ENCODE assay signal across 8 cellular contexts in genomic region chr17:38703742-38704644, GRCh38. TPM values are rescaled to one million over a fixed set of nuclear protein-coding genes. Genes with fewer than 3 reads are reported as not detected.
DNase-seq lines count a peak whose midpoint lies in the region; ATAC-seq and TF ChIP-seq lines count a peak whose summit lies in the region.

No MANE protein-coding gene starts in this region.

- peak overlapping the region; percentile 84 for H3K4me2 ChIP-seq in GM23248 (ENCODE audit: unreplicated experiment)

- WGBS in GM23248 (ENCODE audit: low coverage in 1 of 2, low lambda C conversion rate in 2 of 2, missing lambda C conversion rate in 2 of 2), 2 experiments, result 2% methylated on average over 37 to 52 of the region's 52 CpGs
- 0% methylated on average over 32 of the region's 52 CpGs for WGBS in right lobe of liver (ENCODE audit: insufficient coverage, low coverage, low lambda C conversion rate, missing lambda C conversion rate)

- H3K27me3 ChIP-seq in GM23248 (replicated peaks; ENCODE audit: insufficient read depth) (no peaks in the 10 kb centered on the region), right lobe of liver (no peaks in the 10 kb centered on the region)

- TF ChIP-seq POLR2A in right lobe of liver (IDR thresholded peaks at IDR 0.05), result peak; percentile 49

- peak overlapping the region; percentile 97 for H3K4me3 Mint-ChIP-seq in dendritic cell treated with granulocyte-macrophage colony-stimulating factor and Interleukin-4, amounts not matched to agents 40 ng/mL and 50 ng/mL, for 4 days

- peaks cover 8% of the 10 kb centered on the region; the same call in 1 of the 2 replicates for H3K79me2 ChIP-seq in GM23248 (ENCODE audit: insufficient read depth)

- H3K36me3 ChIP-seq in GM23248 (ENCODE audit: low read depth) (no peaks in the 10 kb centered on the region), right lobe of liver (no peaks in the 10 kb centered on the region)

- intact Hi-C loops in dendritic cell treated with granulocyte-macrophage colony-stimulating factor and Interleukin-4, amounts not matched to agents 40 ng/mL and 50 ng/mL, for 4 days (cut with micrococcal nuclease), result loop anchor here (1.0 kb wide), 2 partner anchors 26 to 29 kb away; partner anchors contain the start of gene CISD3
- intact Hi-C loops in right lobe of liver (cut with DNase I), result no loop called here

- in situ Hi-C loops in GM23248 (cut with MboI), result no loop called here

- H3K9me3 ChIP-seq in GM23248 (ENCODE audit: low read depth) (no peaks in the 10 kb centered on the region), right lobe of liver (no peaks in the 10 kb centered on the region)

- H3K9me3 Mint-ChIP-seq in dendritic cell treated with granulocyte-macrophage colony-stimulating factor and Interleukin-4, amounts not matched to agents 40 ng/mL and 50 ng/mL, for 4 days, result no peaks in the 10 kb centered on the region

- DNase-seq in AG10803 (ENCODE audit: low read depth) (no peak), GM23248 (peak; percentile 46), NCI-H2196 (lab: John Stamatoyannopoulos, UW; ENCODE audit: unreplicated experiment) (peak; percentile 91), right lobe of liver (peak; percentile 84 to 92 (median 92))
- DNase-seq in activated CD4-positive, alpha-beta T cell treated with anti-CD3 and anti-CD28 coated beads for 48 hours, result peak; percentile 93
- peak; percentile 74 to 95 (median 80) for DNase-seq in stimulated activated CD4-positive, alpha-beta T cell treated with anti-CD3 and anti-CD28 coated beads, TNF-alpha, amount 100 ng/mL, for 24 hours (ENCODE audit: low read depth in 3 of 3)

- H3K27ac ChIP-seq in GM23248 (no peak overlapping the region), right lobe of liver (peak overlapping the region; percentile 91 to 94 (median 93))

- peaks cover 8% of the 10 kb centered on the region; the same call in 1 of the 2 replicates for H3F3A ChIP-seq in GM23248 (ENCODE audit: insufficient read depth)

- peaks cover 72% of the 10 kb centered on the region for H3K36me3 Mint-ChIP-seq in dendritic cell treated with granulocyte-macrophage colony-stimulating factor and Interleukin-4, amounts not matched to agents 40 ng/mL and 50 ng/mL, for 4 days (ENCODE audit: low read depth)

- H4K20me1 ChIP-seq in GM23248 (ENCODE audit: insufficient read depth), result no peaks in the 10 kb centered on the region

- H3K9ac ChIP-seq in GM23248, result peak overlapping the region; percentile 87

- H3K27me3 Mint-ChIP-seq in dendritic cell treated with granulocyte-macrophage colony-stimulating factor and Interleukin-4, amounts not matched to agents 40 ng/mL and 50 ng/mL, for 4 days, result no peaks in the 10 kb centered on the region

- H3K4me3 ChIP-seq in AG10803 (ENCODE audit: low read length), result peak overlapping the region; percentile 82
- H3K4me3 ChIP-seq in GM23248, result peak overlapping the region; percentile 90
- H3K4me3 ChIP-seq in right lobe of liver, result peak overlapping the region; percentile 75 to 86 (median 82)

- TF ChIP-seq CTCF in AG10803 (conservative IDR thresholded peaks at IDR 0.05; ENCODE audit: low read length) (no peak), right lobe of liver (IDR thresholded peaks at IDR 0.05) (no peak)

- H3K4me1 ChIP-seq in GM23248 (ENCODE audit: insufficient read depth) (peaks cover 15% of the 10 kb centered on the region; the same call in 1 of the 2 replicates), right lobe of liver (peaks cover 0 to 14% (median 6%) of the 10 kb centered on the region in 4 donors)

- H2AFZ ChIP-seq in GM23248, result peak overlapping the region; percentile 91

- peak overlapping the region; percentile 100 for H3K27ac Mint-ChIP-seq in dendritic cell treated with granulocyte-macrophage colony-stimulating factor and Interleukin-4, amounts not matched to agents 40 ng/mL and 50 ng/mL, for 4 days

- no peaks in the 10 kb centered on the region for H3K9me2 ChIP-seq in GM23248 (ENCODE audit: insufficient read depth)

- peaks cover 54% of the 10 kb centered on the region for H3K4me1 Mint-ChIP-seq in dendritic cell treated with granulocyte-macrophage colony-stimulating factor and Interleukin-4, amounts not matched to agents 40 ng/mL and 50 ng/mL, for 4 days (ENCODE audit: low read depth)

- peak; percentile 38 to 69 (median 54) for ATAC-seq in right lobe of liver
- no peak for ATAC-seq in GM21367 (IDR thresholded peaks at IDR 0.05; ENCODE audit: unreplicated experiment)

RNA-seq across cellular contexts. Expression of gene MLLT6, which starts 1.1 kb away (rescaled TPM):
- 13.5 and 18.9 TPM in 2 replicates for total RNA-seq in GM23248 (2014; rRNA removed; shearing (Covaris generic))
- 2.4 and 3.1 TPM in 2 replicates for polyA plus RNA-seq in GM23248 (2016; fragmentation: Nextera tagmentation; extraction: Ambion mirVana)
- total RNA-seq in right lobe of liver, result 10 to 100 TPM; 10.1 to 30.9 (median 25.6) TPM

RNA-seq across cellular contexts. Expression of gene CISD3, which starts 26.1 kb away (rescaled TPM):
- 6.1 and 7.2 TPM in 2 replicates for total RNA-seq in GM23248 (2014; rRNA removed; shearing (Covaris generic))
- polyA plus RNA-seq in GM23248 (2016; fragmentation: Nextera tagmentation; extraction: Ambion mirVana), result 44.6 and 49.9 TPM in 2 replicates
- total RNA-seq in right lobe of liver, result 10 to 100 TPM; 34.2 to 88.1 (median 55.1) TPM

RNA-seq across cellular contexts. Expression of gene EPOP, which starts 29.2 kb away (rescaled TPM):
- 2.9 and 4.3 TPM in 2 replicates for total RNA-seq in GM23248 (2014; rRNA removed; shearing (Covaris generic))
- 1.0 and 1.2 TPM in 2 replicates for polyA plus RNA-seq in GM23248 (2016; fragmentation: Nextera tagmentation; extraction: Ambion mirVana)
- 1 to 10 TPM; 1.1 to 6.0 (median 3.0) TPM for total RNA-seq in right lobe of liver

RNA-seq across cellular contexts. Expression of gene PCGF2, which starts 44.1 kb away (rescaled TPM):
- total RNA-seq in GM23248 (2014; rRNA removed; shearing (Covaris generic)), result 3.5 and 3.8 TPM in 2 replicates
- 4.6 and 5.5 TPM in 2 replicates for polyA plus RNA-seq in GM23248 (2016; fragmentation: Nextera tagmentation; extraction: Ambion mirVana)
- total RNA-seq in right lobe of liver, result 1 to 10 TPM; 1.7 to 8.0 (median 3.9) TPM

RNA-seq across cellular contexts. Expression of gene PSMB3, which starts 48.5 kb away (rescaled TPM):
- total RNA-seq in GM23248 (2014; rRNA removed; shearing (Covaris generic)), result 149 and 227 TPM in 2 replicates
- polyA plus RNA-seq in GM23248 (2016; fragmentation: Nextera tagmentation; extraction: Ambion mirVana), result 308 and 310 TPM in 2 replicates
- total RNA-seq in right lobe of liver, result 100 to 1,000 TPM in 5 of 6 experiments, 10 to 100 TPM in 1; 85.2 to 183 (median 120) TPM
